Comparison of ENCODE assay signal across 16 cellular contexts in genomic region chr19:39140594-39140993, GRCh38. TPM values are rescaled to one million over a fixed set of nuclear protein-coding genes. Genes with fewer than 3 reads are reported as not detected.
DNase-seq lines count a peak whose midpoint lies in the region; ATAC-seq and TF ChIP-seq lines count a peak whose summit lies in the region.
"Had no signal": no experiment of that assay in that cellular context is flagged by ENCODE, and none has a peak within 500 bp of the region (broad histone marks: within the 10 kb centered on the region; RNA-seq: fewer than 3 reads in every experiment).

No MANE protein-coding gene starts in this region.

- peaks cover 93% of the 10 kb centered on the region for H3K79me2 ChIP-seq in hepatocyte
- H3K79me2 ChIP-seq in trophoblast cell (ENCODE audit: control insufficient read depth, insufficient read depth, low read length, poor library complexity), result peaks cover 36% of the 10 kb centered on the region
- peaks cover 55% of the 10 kb centered on the region for H3K79me2 ChIP-seq in MM.1S (ENCODE audit: low read length)

- H3K27me3 Mint-ChIP-seq in T-helper 17 cell, result no peaks in the 10 kb centered on the region

- H3F3A ChIP-seq in MM.1S (ENCODE audit: insufficient read depth, low read length), result no peaks in the 10 kb centered on the region

- ATAC-seq in T-helper 17 cell, result no peak

- DNase-seq in T-helper 17 cell (no peak), hepatocyte (ENCODE audit: low spot score) (no peak), trophoblast cell (no peak), NCI-H526 (lab: John Stamatoyannopoulos, UW) (no peak), MM.1S (no peak), HK-2 (ENCODE audit: unreplicated experiment) (no peak), SW480 (ENCODE audit: low spot score) (no peak)
- DNase-seq: C1 segment of cervical spinal cord, DMS153, EL, HCEC 1CT, NCI-H1436 treated with DMSO at 0.1 percent for 48 hours, NCI-H2081, SIG-M5 had no signal

- H3K27me3 ChIP-seq in hepatocyte (no peaks in the 10 kb centered on the region), trophoblast cell (ENCODE audit: insufficient read depth, low read length) (no peaks in the 10 kb centered on the region), MM.1S (replicated peaks; ENCODE audit: insufficient read depth, low read length) (no peaks in the 10 kb centered on the region)

- peak overlapping the region; percentile 66 for H2BK12ac ChIP-seq in trophoblast cell (ENCODE audit: low read length)

- H3K4me1 Mint-ChIP-seq in T-helper 17 cell, result peaks cover 26% of the 10 kb centered on the region

- H2BK120ac ChIP-seq in trophoblast cell (ENCODE audit: insufficient read depth, low read length, poor library complexity), result peak overlapping the region; percentile 61

- peak overlapping the region; percentile 82 for H4K91ac ChIP-seq in trophoblast cell (ENCODE audit: low read depth, low read length)

- H3K4ac ChIP-seq in trophoblast cell (ENCODE audit: low read depth, low read length), result peak overlapping the region; percentile 39

- no peak overlapping the region for H4K12ac ChIP-seq in trophoblast cell (ENCODE audit: low read depth, low read length)

- H3K79me1 ChIP-seq in trophoblast cell (ENCODE audit: low read length), result peaks cover 50% of the 10 kb centered on the region

- peak overlapping the region; percentile 65 for H3K27ac Mint-ChIP-seq in T-helper 17 cell

- H4K8ac ChIP-seq in trophoblast cell (ENCODE audit: low read depth, low read length), result peak overlapping the region; percentile 56

- no peak overlapping the region for H3K23ac ChIP-seq in trophoblast cell (ENCODE audit: low read length)

- no peak overlapping the region for H2AFZ ChIP-seq in hepatocyte
- no peak overlapping the region for H2AFZ ChIP-seq in trophoblast cell (ENCODE audit: insufficient read depth, low read length, poor library complexity)
- H2AFZ ChIP-seq in MM.1S (ENCODE audit: low read length), result no peak overlapping the region

- H2BK5ac ChIP-seq in trophoblast cell (ENCODE audit: low read depth, low read length, poor library complexity), result peak overlapping the region; percentile 91

- H3K27ac ChIP-seq in HEK293 (ENCODE audit: extremely low read depth, low read depth, low read length) (no peak overlapping the region), hepatocyte (peak overlapping the region; percentile 84), trophoblast cell (ENCODE audit: low read depth, low read length) (peak overlapping the region; percentile 94), MM.1S (ENCODE audit: low read length) (no peak overlapping the region)

- H3K4me3 ChIP-seq in HEK293 (ENCODE audit: low read depth, low read length) (no peak overlapping the region), hepatocyte (no peak overlapping the region), trophoblast cell (ENCODE audit: low read depth, low read length) (peak overlapping the region; percentile 20), MM.1S (ENCODE audit: low read length) (no peak overlapping the region)

- no peaks in the 10 kb centered on the region for H3K9me3 ChIP-seq in HEK293 (ENCODE audit: control insufficient read depth, insufficient read depth, low read depth, low read length)
- no peaks in the 10 kb centered on the region for H3K9me3 ChIP-seq in T-helper 17 cell (ENCODE audit: control insufficient read depth, low read length, poor library complexity, severe bottlenecking)
- no peaks in the 10 kb centered on the region for H3K9me3 ChIP-seq in hepatocyte (ENCODE audit: low read depth)
- no peaks in the 10 kb centered on the region for H3K9me3 ChIP-seq in trophoblast cell (ENCODE audit: insufficient read depth, low read depth, low read length)
- no peaks in the 10 kb centered on the region for H3K9me3 ChIP-seq in MM.1S (replicated peaks; ENCODE audit: insufficient read depth, low read length)

- CTCF ChIA-PET in HEK293 (lab: Yijun Ruan, JAX), result interaction anchor here (0.9 to 1.6 kb wide), 4 partner anchors 9 to 46 kb away, joined by 3 to 7 read pairs (median 4); no protein-coding TSS in a partner anchor

- H3K36me3 ChIP-seq in HEK293 (ENCODE audit: control insufficient read depth in 2 of 2, insufficient read depth in 1 of 2, low read length in 2 of 2), result peaks cover 0 to 8% of the 10 kb centered on the region in 2 experiments; a peak in 1 of 3 replicates
- H3K36me3 ChIP-seq in hepatocyte (replicated peaks; ENCODE audit: insufficient read depth, low read depth), result no peaks in the 10 kb centered on the region
- H3K36me3 ChIP-seq in trophoblast cell (ENCODE audit: control insufficient read depth in 1 of 2, insufficient read depth in 2 of 2, low read length in 2 of 2), result peaks cover 0 to 3% of the 10 kb centered on the region in 2 experiments
- H3K36me3 ChIP-seq in MM.1S (replicated peaks; ENCODE audit: insufficient read depth, low read length), result no peaks in the 10 kb centered on the region

- H4K20me1 ChIP-seq in hepatocyte (ENCODE audit: insufficient read depth, poor library complexity, severe bottlenecking), result peaks cover 46% of the 10 kb centered on the region
- H4K20me1 ChIP-seq in MM.1S (ENCODE audit: insufficient read depth, low read length), result no peaks in the 10 kb centered on the region

- H3K9me2 ChIP-seq in hepatocyte (replicated peaks; ENCODE audit: insufficient read depth) (no peaks in the 10 kb centered on the region), MM.1S (replicated peaks; ENCODE audit: insufficient read depth, low read length) (no peaks in the 10 kb centered on the region)

- no peak for TF ChIP-seq CTCF in HEK293 (tag by site-specific recombination; IDR thresholded peaks at IDR 0.05)
- no peak for TF ChIP-seq CTCF in hepatocyte (IDR thresholded peaks at IDR 0.05; ENCODE audit: poor library complexity)
- TF ChIP-seq CTCF in MM.1S (IDR thresholded peaks at IDR 0.05; ENCODE audit: low read length), result no peak

- 76% methylated on average over 5 of the region's 5 CpGs for WGBS in hepatocyte (ENCODE audit: low lambda C conversion rate, missing lambda C conversion rate)
- WGBS in trophoblast cell (ENCODE audit: extremely low coverage, insufficient coverage, insufficient read length), result no CpG with 5 or more reads among the region's 5 CpGs

- H3K4me3 Mint-ChIP-seq in T-helper 17 cell, result no peak overlapping the region

- POLR2A ChIA-PET in HEK293 (lab: Yijun Ruan, JAX), result interaction anchor here (0.6 to 1.1 kb wide), 3 partner anchors 23 to 291 kb away, joined by 3 to 11 read pairs (median 4); no protein-coding TSS in a partner anchor

- H3K36me3 Mint-ChIP-seq in T-helper 17 cell (ENCODE audit: low read depth), result no peaks in the 10 kb centered on the region

- peak overlapping the region; percentile 69 for H3K18ac ChIP-seq in trophoblast cell (ENCODE audit: low read length)

- H3K4me1 ChIP-seq in HEK293 (ENCODE audit: control insufficient read depth, insufficient read depth, low read length) (peaks cover 31% of the 10 kb centered on the region), hepatocyte (ENCODE audit: insufficient read depth) (peaks cover 62% of the 10 kb centered on the region), trophoblast cell (ENCODE audit: control insufficient read depth in 1 of 2, insufficient read depth in 2 of 2, low read length in 2 of 2) (peaks cover 50 to 68% of the 10 kb centered on the region in 2 experiments), MM.1S (ENCODE audit: low read length) (no peaks in the 10 kb centered on the region)

- peak overlapping the region; percentile 83 for H2AK5ac ChIP-seq in trophoblast cell (ENCODE audit: low read length)

- H3K9ac ChIP-seq in trophoblast cell (ENCODE audit: low read length) (no peak overlapping the region), MM.1S (ENCODE audit: low read length) (no peak overlapping the region)

- H3K4me2 ChIP-seq in hepatocyte, result peak overlapping the region; percentile 48
- no peak overlapping the region for H3K4me2 ChIP-seq in trophoblast cell (ENCODE audit: low read length)
- H3K4me2 ChIP-seq in MM.1S (ENCODE audit: low read depth, low read length), result no peak overlapping the region

- peak overlapping the region; percentile 45 for H3K14ac ChIP-seq in trophoblast cell (ENCODE audit: low read length)

TF ChIP-seq in HEK293, 187 proteins besides CTCF, POLR2A, EP300 and RAD21:
- TF ChIP-seq ZNF214 (tag by site-specific recombination; IDR thresholded peaks at IDR 0.05; ENCODE audit: borderline replicate concordance) (no peak), GLIS1 (tag by site-specific recombination; IDR thresholded peaks at IDR 0.05) (0 out of 2 replicates have a peak, but pooled peaks have one; percentile 8)
TF ChIP-seq in HEK293: peak in this region for 1.

RNA-seq across cellular contexts. Expression of gene PAK4, which starts 15.0 kb away (rescaled TPM):
- 1 to 10 TPM; 9.6 to 9.7 TPM for total RNA-seq in T-helper 17 cell
- 15.2 and 20.3 TPM in 2 replicates for total RNA-seq in hepatocyte
- 39.6 and 41.0 TPM in 2 replicates for polyA plus RNA-seq in hepatocyte
- polyA plus RNA-seq in trophoblast cell (2013), result 117 and 130 TPM in 2 replicates

RNA-seq across cellular contexts. Expression of gene NCCRP1, which starts 56.2 kb away (rescaled TPM):
- total RNA-seq in T-helper 17 cell (not detected), hepatocyte (1.6 and 2.5 TPM in 2 replicates)
- polyA plus RNA-seq in hepatocyte, result 7.0 and 13.6 TPM in 2 replicates
- 5.0 and 5.2 TPM in 2 replicates for polyA plus RNA-seq in trophoblast cell (2013)
- polyA plus RNA-seq: AG04450 had no signal

RNA-seq across cellular contexts. Expression of gene ACP7, which starts 56.4 kb away (rescaled TPM):
- total RNA-seq in T-helper 17 cell, result not detected
- total RNA-seq in hepatocyte, result 0.16 and 0.23 TPM in 2 replicates
- 0.13 and 0.21 TPM in 2 replicates for polyA plus RNA-seq in hepatocyte
- polyA plus RNA-seq in trophoblast cell (2013), result not detected in 2 replicates
- polyA plus RNA-seq: AG04450 had no signal

Comparison
In these comparisons a context has a peak if more than half of its experiments do, and no peak if none do; other contexts are left out.
1. H3K27ac ChIP-seq: peak in hepatocyte (single experiment) and trophoblast cell (single experiment); none in HEK293 (single experiment) and MM.1S (single experiment).